ENCODE assay signal across 22 cellular contexts in the genomic region with DNA sequence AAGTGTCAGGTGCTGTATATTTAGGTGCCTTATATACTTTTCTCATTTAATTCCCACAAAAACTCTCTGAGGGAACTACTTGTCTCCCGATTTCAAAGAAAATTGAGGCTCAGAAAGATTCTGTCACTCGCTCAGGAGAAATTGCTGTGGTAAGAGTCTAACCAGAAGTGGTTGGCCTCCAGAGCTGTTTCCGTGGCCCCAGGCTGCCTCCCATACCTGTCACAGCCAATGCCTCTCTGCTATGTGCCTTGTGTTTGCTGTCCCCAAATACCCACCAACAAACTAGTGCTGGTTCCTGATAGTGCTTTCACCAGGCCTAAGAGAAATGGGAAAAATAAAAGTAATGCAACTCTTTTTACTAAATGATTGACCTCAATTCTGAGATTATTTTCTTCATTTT.
"Had no signal": no experiment of that assay in that cellular context is flagged by ENCODE, and none has a peak within 500 bp of the region (broad histone marks: within the 10 kb centered on the region; RNA-seq: fewer than 3 reads in every experiment).

No MANE protein-coding gene starts in this region.

- H3K4me1 ChIP-seq: esophagus muscularis mucosa, gastroesophageal sphincter, parathyroid adenoma, prostate gland, right lobe of liver, tibial artery, upper lobe of left lung had no signal

- H3K4me3 ChIP-seq: dorsolateral prefrontal cortex, esophagus muscularis mucosa, gastroesophageal sphincter, lung, prostate gland, right lobe of liver, tibial artery, upper lobe of left lung had no signal

- H3K36me3 ChIP-seq: esophagus muscularis mucosa, gastroesophageal sphincter, prostate gland, right lobe of liver, tibial artery, upper lobe of left lung had no signal

- DNase-seq: cortex of kidney; dorsolateral prefrontal cortex; effector CD8-positive, alpha-beta T cell; glutamatergic neuron; left cardiac atrium; left ventricle myocardium superior; mesendoderm; naive B cell; nephron progenitor cell; retina; right lobe of liver; stimulated activated CD4-positive, alpha-beta T cell treated with anti-CD3 and anti-CD28 coated beads, Interleukin-4, amount 100 ng/mL, for 1 hour; stimulated activated CD8-positive, alpha-beta memory T cell treated with anti-CD3 and anti-CD28 coated beads, Interleukin-4, amount 100 ng/mL, for 48 hours; stimulated activated naive CD8-positive, alpha-beta T cell treated with anti-CD3 and anti-CD28 coated beads, Interleukin-15, Interleukin-2, amounts not matched to agents 100 U/mL and 50 U/mL, for 24 hours; tibial artery; upper lobe of left lung had no signal

- H3K4me3 Mint-ChIP-seq: naive B cell; nephron progenitor cell; stimulated activated effector memory CD8-positive, alpha-beta T cell treated with anti-CD3 and anti-CD28 coated beads, Interleukin-12 subunit alpha, Interleukin-12 subunit beta, amount 100 ng/mL, for 72 hours had no signal

- H3K4me1 Mint-ChIP-seq: nephron progenitor cell had no signal

- H3K36me3 Mint-ChIP-seq: naive B cell; stimulated activated effector memory CD8-positive, alpha-beta T cell treated with anti-CD3 and anti-CD28 coated beads, Interleukin-12 subunit alpha, Interleukin-12 subunit beta, amount 100 ng/mL, for 72 hours had no signal

- H3K27ac ChIP-seq: dorsolateral prefrontal cortex, esophagus muscularis mucosa, gastroesophageal sphincter, parathyroid adenoma, prostate gland, right lobe of liver, tibial artery, upper lobe of left lung had no signal

- H3K9me3 Mint-ChIP-seq: naive B cell; nephron progenitor cell; stimulated activated effector memory CD8-positive, alpha-beta T cell treated with anti-CD3 and anti-CD28 coated beads, Interleukin-12 subunit alpha, Interleukin-12 subunit beta, amount 100 ng/mL, for 72 hours had no signal

- ATAC-seq: gastroesophageal sphincter; left cardiac atrium; left ventricle myocardium superior; right lobe of liver; stimulated activated effector memory CD8-positive, alpha-beta T cell treated with anti-CD3 and anti-CD28 coated beads, Interleukin-12 subunit alpha, Interleukin-12 subunit beta, amount 100 ng/mL, for 72 hours; stimulated activated naive CD8-positive, alpha-beta T cell treated with anti-CD3 and anti-CD28 coated beads, Interleukin-15, Interleukin-2, amounts not matched to agents 100 U/mL and 50 U/mL, for 24 hours had no signal

- H3K27ac Mint-ChIP-seq: naive B cell; nephron progenitor cell; stimulated activated effector memory CD8-positive, alpha-beta T cell treated with anti-CD3 and anti-CD28 coated beads, Interleukin-12 subunit alpha, Interleukin-12 subunit beta, amount 100 ng/mL, for 72 hours had no signal

- H3K9me3 ChIP-seq: esophagus muscularis mucosa, gastroesophageal sphincter, prostate gland, right lobe of liver, tibial artery, upper lobe of left lung had no signal

- H3K27me3 ChIP-seq: dorsolateral prefrontal cortex, esophagus muscularis mucosa, gastroesophageal sphincter, right lobe of liver, tibial artery, upper lobe of left lung had no signal
